ENCODE assay signal across 8 cellular contexts in genomic region chr12:30753761-30754382, GRCh38. TPM values are rescaled to one million over a fixed set of nuclear protein-coding genes. Genes with fewer than 3 reads are reported as not detected.
A peak's percentile ranks its signal among the peaks of the same experiment; 100 is the strongest.
DNase-seq lines count a peak whose midpoint lies in the region; ATAC-seq and TF ChIP-seq lines count a peak whose summit lies in the region.

No MANE protein-coding gene starts in this region.

- dilution Hi-C loops in mammary epithelial cell (cut with HindIII; ENCODE audit: low sequenced_read_pairs) = no loop called here

- H3K27ac Mint-ChIP-seq in T-helper 2 cell treated with Interferon-gamma antibody and Interleukin-4, amounts not matched to agents 5 μg/mL and 100 μg/mL, for 36 hours = peak overlapping the region; percentile 74
- peak overlapping the region; percentile 85 for H3K27ac Mint-ChIP-seq in memory B cell

- H3K4me3 Mint-ChIP-seq in T-helper 2 cell treated with Interferon-gamma antibody and Interleukin-4, amounts not matched to agents 5 μg/mL and 100 μg/mL, for 36 hours = peak overlapping the region; percentile 93
- H3K4me3 Mint-ChIP-seq in memory B cell = peak overlapping the region; percentile 93

- no peaks in the 10 kb centered on the region for H3K27me3 Mint-ChIP-seq in T-helper 2 cell treated with Interferon-gamma antibody and Interleukin-4, amounts not matched to agents 5 μg/mL and 100 μg/mL, for 36 hours (ENCODE audit: low read depth)
- no peaks in the 10 kb centered on the region for H3K27me3 Mint-ChIP-seq in memory B cell

- H3K27ac ChIP-seq in mammary epithelial cell (ENCODE audit: insufficient read depth, low read depth, low read length) = peak overlapping the region; percentile 22
- peak overlapping the region; percentile 71 to 90 for H3K27ac ChIP-seq in uterus

- H3K36me3 Mint-ChIP-seq in T-helper 2 cell treated with Interferon-gamma antibody and Interleukin-4, amounts not matched to agents 5 μg/mL and 100 μg/mL, for 36 hours (ENCODE audit: low read depth) = peaks cover 3% of the 10 kb centered on the region
- peaks cover 5% of the 10 kb centered on the region for H3K36me3 Mint-ChIP-seq in memory B cell

- no peak for DNase-seq in T-helper 2 cell treated with Interferon-gamma antibody and Interleukin-4, amounts not matched to agents 5 μg/mL and 100 μg/mL, for 36 hours (ENCODE audit: low spot score)
- DNase-seq in T-helper 2 cell = no peak
- peak; percentile 10 for DNase-seq in NCI-H2227 treated with DMSO at 0.1 percent for 48 hours (lab: John Stamatoyannopoulos, UW)
- DNase-seq in mammary epithelial cell = peak; percentile 35
- DNase-seq in memory B cell (ENCODE audit: low spot score in 2 of 2) = no peak
- no peak for DNase-seq in uterus

- TF ChIP-seq POLR2A in uterus (IDR thresholded peaks at IDR 0.05) = no peak

- no peak for ATAC-seq in memory B cell (ENCODE audit: low read depth)
- ATAC-seq in GM21825 (IDR thresholded peaks at IDR 0.05; ENCODE audit: unreplicated experiment) = no peak
- ATAC-seq in HG03097 (IDR thresholded peaks at IDR 0.05; ENCODE audit: low FRiP score, unreplicated experiment) = no peak

- CTCF ChIA-PET in mammary epithelial cell (lab: Charles Lee; ENCODE audit: low non-redundant PET) = interaction anchor here (0.6 kb wide), 1 partner anchor 59 kb away, joined by 6 read pairs; no protein-coding TSS in a partner anchor

- no peaks in the 10 kb centered on the region for H3K36me3 ChIP-seq in mammary epithelial cell (ENCODE audit: insufficient read depth, low read length)
- H3K36me3 ChIP-seq in uterus = no peaks in the 10 kb centered on the region

- peak overlapping the region; percentile 97 for H2AFZ ChIP-seq in mammary epithelial cell (ENCODE audit: low read depth, low read length)

- H3K9ac ChIP-seq in mammary epithelial cell (ENCODE audit: insufficient read depth, low read length) = peak overlapping the region; percentile 61

- H3K4me1 ChIP-seq in mammary epithelial cell (ENCODE audit: insufficient read depth, low read length) = peaks cover 18% of the 10 kb centered on the region
- H3K4me1 ChIP-seq in uterus = no peaks in the 10 kb centered on the region

- H4K20me1 ChIP-seq in mammary epithelial cell (ENCODE audit: insufficient read depth, low read length) = no peaks in the 10 kb centered on the region

- H3K9me3 ChIP-seq in mammary epithelial cell (replicated peaks; ENCODE audit: insufficient read depth, low read length) (no peaks in the 10 kb centered on the region), uterus (no peaks in the 10 kb centered on the region)

- no peaks in the 10 kb centered on the region for H3K27me3 ChIP-seq in mammary epithelial cell (ENCODE audit: insufficient read depth, low read length)
- no peaks in the 10 kb centered on the region for H3K27me3 ChIP-seq in uterus

- peaks cover 43% of the 10 kb centered on the region for H3K4me1 Mint-ChIP-seq in T-helper 2 cell treated with Interferon-gamma antibody and Interleukin-4, amounts not matched to agents 5 μg/mL and 100 μg/mL, for 36 hours (ENCODE audit: low read depth)
- peaks cover 25% of the 10 kb centered on the region for H3K4me1 Mint-ChIP-seq in memory B cell

- in situ Hi-C loops in mammary epithelial cell (cut with MboI; ENCODE audit: low sequenced_read_pairs in 2 of 2) = no loop called here

- peak overlapping the region; percentile 87 for H3K4me2 ChIP-seq in mammary epithelial cell (ENCODE audit: insufficient read depth, low read depth, low read length)

- H3K9me3 Mint-ChIP-seq in T-helper 2 cell treated with Interferon-gamma antibody and Interleukin-4, amounts not matched to agents 5 μg/mL and 100 μg/mL, for 36 hours = no peaks in the 10 kb centered on the region
- no peaks in the 10 kb centered on the region for H3K9me3 Mint-ChIP-seq in memory B cell

- peaks cover 53% of the 10 kb centered on the region for H3K79me2 ChIP-seq in mammary epithelial cell (ENCODE audit: insufficient read depth, low read length)

- H3K4me3 ChIP-seq in mammary epithelial cell (replicated peaks in 1 of 3; ENCODE audit: insufficient read depth in 1 of 3, low read depth in 2 of 3, low read length in 3 of 3) (peak overlapping the region; percentile 84 to 94 (median 86)), uterus (peak overlapping the region; percentile 52 to 86)

- TSS peak; percentile 33 for BruUV-seq in mammary epithelial cell (replicated peaks; lab: Mats Ljungman, UMichigan)

- TF ChIP-seq CTCF in mammary epithelial cell (conservative IDR thresholded peaks at IDR 0.05 in 1 of 2, IDR thresholded peaks at IDR 0.05 in 1 of 2; ENCODE audit: extremely low read depth in 1 of 2, insufficient read depth in 1 of 2, low read depth in 1 of 2, low read length in 2 of 2) = no peak
- no peak for TF ChIP-seq CTCF in uterus (IDR thresholded peaks at IDR 0.05)

- intact Hi-C loops in mammary epithelial cell (cut with micrococcal nuclease) = loop anchor here (2.0 kb wide), 1 partner anchor 59 kb away; the partner anchor contains the start of gene IPO8
- intact Hi-C loops in uterus (cut with DNase I; ENCODE audit: low total_unique reads) = no loop called here

- WGBS in mammary epithelial cell (ENCODE audit: low coverage, missing lambda C conversion rate) = 13% methylated on average over 14 of the region's 18 CpGs

RNA-seq across cellular contexts. Expression of gene CAPRIN2, which starts 0.9 kb away (rescaled TPM):
- total RNA-seq in mammary epithelial cell (10 to 100 TPM; 17.2 to 38.0 TPM), uterus (10 to 100 TPM in 3 of 4 donors, 1 to 10 TPM in 1; 8.2 to 47.6 (median 35.8) TPM)
- 10.7 TPM for polyA plus RNA-seq in mammary epithelial cell
- 1.7 TPM for polyA minus RNA-seq in mammary epithelial cell

RNA-seq across cellular contexts. Expression of gene IPO8, which starts 58.2 kb away (rescaled TPM):
- total RNA-seq in mammary epithelial cell = 10 to 100 TPM; 21.5 to 40.7 TPM
- polyA plus RNA-seq in mammary epithelial cell = 6.3 TPM
- 71.3 TPM for polyA minus RNA-seq in mammary epithelial cell
- total RNA-seq in uterus = 10 to 100 TPM; 11.0 to 53.1 (median 34.2) TPM

Comparison
In these comparisons a context has a peak if more than half of its experiments do, and no peak if none do; other contexts are left out.
1. DNase-seq: peak in NCI-H2227 treated with DMSO at 0.1 percent for 48 hours (single experiment) and mammary epithelial cell (single experiment); none in T-helper 2 cell treated with Interferon-gamma antibody and Interleukin-4, amounts not matched to agents 5 μg/mL and 100 μg/mL, for 36 hours (single experiment), T-helper 2 cell (0 of 5), memory B cell (0 of 2) and uterus (0 of 2).